In genomic region chr2:47682231-47682749, GRCh38 we compare ENCODE assay signal across 25 cellular contexts.
"Had no signal": no experiment of that assay in that cellular context is flagged by ENCODE, and none has a peak within 500 bp of the region (broad histone marks: within the 10 kb centered on the region; RNA-seq: fewer than 3 reads in every experiment).

No MANE protein-coding gene starts in this region.

- DNase-seq: IMR-90, Kasumi-1, MG63, NCI-H1092, NCI-H1105 treated with DMSO at 0.1 percent for 48 hours, NCI-H1417 treated with DMSO at 0.1 percent for 48 hours, NCI-H146, NCI-H1694 treated with DMSO at 0.1 percent for 48 hours, NCI-H1930, NCI-H2081, NCI-H2107, NCI-H226, NCI-H446, NCI-H510A, NCI-H524 treated with DMSO at 0.1 percent for 48 hours, NCI-H69, NCI-H774, Right ventricle myocardium superior, RPMI8226, SIG-M5 had no signal

- H3K9me3 ChIP-seq: SJSA1 had no signal

- H3K27me3 ChIP-seq: MG63, SJSA1 had no signal

- H3K4me1 ChIP-seq: SJSA1 had no signal

- H3K36me3 ChIP-seq: MG63, SJSA1 had no signal

- H3K27ac ChIP-seq: KMS-11, SJSA1, SK-N-MC had no signal

- H3K4me3 ChIP-seq: K562, MG63, SJSA1, SK-N-MC had no signal

- ATAC-seq: HepG2, K562 had no signal
